In the genomic region with DNA sequence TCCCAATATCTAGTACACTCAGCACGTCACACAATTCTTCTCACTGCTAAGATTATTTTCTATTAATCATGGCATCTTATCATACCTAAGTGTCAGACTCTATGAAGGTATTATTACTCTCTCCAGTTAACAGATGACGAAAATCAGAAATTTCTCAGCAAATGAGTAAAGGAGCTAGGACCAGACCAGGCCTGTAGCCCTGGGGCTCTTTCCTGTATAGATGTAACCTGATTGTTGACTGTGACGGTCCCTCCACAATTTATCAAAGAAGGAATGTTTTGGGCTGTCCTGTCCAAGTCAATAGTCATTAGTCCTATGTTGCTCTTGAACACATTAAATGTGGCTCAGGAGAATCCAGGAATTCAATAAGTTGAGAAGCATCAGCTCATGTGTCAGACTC, we compare ENCODE assay signal across 7 cellular contexts.
"Had no signal": no experiment of that assay in that cellular context is flagged by ENCODE, and none has a peak within 500 bp of the region (broad histone marks: within the 10 kb centered on the region; RNA-seq: fewer than 3 reads in every experiment).

No MANE protein-coding gene starts in this region.

- H3K4me3 ChIP-seq: K562 had no signal

- H3K9ac ChIP-seq: KMS-11 had no signal

- H3K4me2 ChIP-seq: KMS-11 had no signal

- DNase-seq: IMR-90, KBM-7, KG1 had no signal

- FAIRE-seq: HTR-8/SVneo, K562 had no signal

- ATAC-seq: K562 had no signal

- H3K27ac ChIP-seq: HL-60, KMS-11 had no signal
